ENCODE assay signal across 9 cellular contexts in genomic region chr1:234956821-234957329, GRCh38.
A peak's percentile ranks its signal among the peaks of the same experiment; 100 is the strongest.
DNase-seq lines count a peak whose midpoint lies in the region; ATAC-seq, FAIRE-seq and TF ChIP-seq lines count a peak whose summit lies in the region.
"Had no signal": no experiment of that assay in that cellular context is flagged by ENCODE, and none has a peak within 500 bp of the region (broad histone marks: within the 10 kb centered on the region; RNA-seq: fewer than 3 reads in every experiment).

No MANE protein-coding gene starts in this region.

- no peak for TF ChIP-seq CTCF in GM13977 (IDR thresholded peaks at IDR 0.05; ENCODE audit: extremely low read depth, insufficient read depth, missing control alignments)

- H3K36me3 ChIP-seq in ACC112 (ENCODE audit: insufficient read depth, low read length) = no peaks in the 10 kb centered on the region
- H3K36me3 ChIP-seq: vagina had no signal

- peak overlapping the region; percentile 68 for H3K27ac ChIP-seq in ACC112 (ENCODE audit: low read depth, low read length)
- H3K27ac ChIP-seq: vagina had no signal

- in situ Hi-C loops in GM13977 (cut with MboI; ENCODE audit: low pct_unique_long_range_greater_than_20kb, low sequenced_read_pairs, unreplicated experiment) = no loop called here

- FAIRE-seq in frontal cortex (lab: Jason Lieb, UNC) = no peak

- no peaks in the 10 kb centered on the region for H3K27me3 ChIP-seq in ACC112 (ENCODE audit: insufficient read depth, low read length)
- H3K27me3 ChIP-seq: vagina had no signal

- no peak overlapping the region for H3K4me3 Mint-ChIP-seq in activated CD8-positive, alpha-beta memory T cell treated with anti-CD3 and anti-CD28 coated beads, Interleukin-2, amount 10 ng/mL, durations not matched to agents 7 days and 5 days

- DNase-seq in HEK293T (ENCODE audit: extremely low spot score) = no peak
- DNase-seq in activated CD8-positive, alpha-beta memory T cell treated with anti-CD3 and anti-CD28 coated beads, Interleukin-2, amount 10 ng/mL, durations not matched to agents 7 days and 5 days = peak; percentile 25
- peak; percentile 47 for DNase-seq in mesenteric fat pad (ENCODE audit: low spot score)
- no peak for DNase-seq in frontal cortex (ENCODE audit: low spot score in 2 of 2)
- no peak for DNase-seq in GM13977 (ENCODE audit: low spot score)

- POLR2A ChIA-PET in HEK293T (lab: Yijun Ruan, JAX) = interaction anchor here (0.7 to 3.2 kb wide), 10 partner anchors 13 to 356 kb away, joined by 3 to 18 read pairs (median 4); no protein-coding TSS in a partner anchor

- CTCF ChIA-PET in HEK293T (lab: Yijun Ruan, JAX) = interaction anchor here (0.6 to 1.1 kb wide), 3 partner anchors 16 to 127 kb away, joined by 3 to 4 read pairs (median 3); no protein-coding TSS in a partner anchor
- CTCF ChIA-PET in activated CD8-positive, alpha-beta memory T cell treated with anti-CD3 and anti-CD28 coated beads, Interleukin-2, amount 10 ng/mL, durations not matched to agents 7 days and 5 days (lab: Charles Lee) = no interaction called here

- H3K4me1 Mint-ChIP-seq in activated CD8-positive, alpha-beta memory T cell treated with anti-CD3 and anti-CD28 coated beads, Interleukin-2, amount 10 ng/mL, durations not matched to agents 7 days and 5 days = peaks cover 60% of the 10 kb centered on the region

- peak overlapping the region; percentile 1 for H3K27ac Mint-ChIP-seq in activated CD8-positive, alpha-beta memory T cell treated with anti-CD3 and anti-CD28 coated beads, Interleukin-2, amount 10 ng/mL, durations not matched to agents 7 days and 5 days

- H2AFZ ChIP-seq in ACC112 (ENCODE audit: low read length, unreplicated experiment) = no peak overlapping the region

- ATAC-seq in activated CD8-positive, alpha-beta memory T cell treated with anti-CD3 and anti-CD28 coated beads, Interleukin-2, amount 10 ng/mL, durations not matched to agents 7 days and 5 days = no peak
- no peak for ATAC-seq in GM21529 (IDR thresholded peaks at IDR 0.05; ENCODE audit: unreplicated experiment)
- no peak for ATAC-seq in HG03139 (IDR thresholded peaks at IDR 0.05; ENCODE audit: unreplicated experiment)

- no peaks in the 10 kb centered on the region for H3K27me3 Mint-ChIP-seq in activated CD8-positive, alpha-beta memory T cell treated with anti-CD3 and anti-CD28 coated beads, Interleukin-2, amount 10 ng/mL, durations not matched to agents 7 days and 5 days

- peaks cover 53% of the 10 kb centered on the region for H3K4me1 ChIP-seq in ACC112 (ENCODE audit: control insufficient read depth, insufficient read depth, low read length, unreplicated experiment)

- peaks cover 4% of the 10 kb centered on the region for H3K36me3 Mint-ChIP-seq in activated CD8-positive, alpha-beta memory T cell treated with anti-CD3 and anti-CD28 coated beads, Interleukin-2, amount 10 ng/mL, durations not matched to agents 7 days and 5 days

- no peaks in the 10 kb centered on the region for H3K79me2 ChIP-seq in ACC112 (ENCODE audit: control insufficient read depth, insufficient read depth, low read length, unreplicated experiment)

- no peak overlapping the region for H3K4me3 ChIP-seq in ACC112 (ENCODE audit: low read depth, low read length)
- H3K4me3 ChIP-seq: vagina had no signal

- no peaks in the 10 kb centered on the region for H3K9me3 Mint-ChIP-seq in activated CD8-positive, alpha-beta memory T cell treated with anti-CD3 and anti-CD28 coated beads, Interleukin-2, amount 10 ng/mL, durations not matched to agents 7 days and 5 days (ENCODE audit: low read depth)

TF ChIP-seq in HEK293T, 16 proteins besides CTCF, POLR2A, EP300 and RAD21:
- TF ChIP-seq SUZ12 (IDR thresholded peaks at IDR 0.05) (no peak), ARNT (IDR thresholded peaks at IDR 0.05) (no peak)
- TF ChIP-seq, protein P1, sequence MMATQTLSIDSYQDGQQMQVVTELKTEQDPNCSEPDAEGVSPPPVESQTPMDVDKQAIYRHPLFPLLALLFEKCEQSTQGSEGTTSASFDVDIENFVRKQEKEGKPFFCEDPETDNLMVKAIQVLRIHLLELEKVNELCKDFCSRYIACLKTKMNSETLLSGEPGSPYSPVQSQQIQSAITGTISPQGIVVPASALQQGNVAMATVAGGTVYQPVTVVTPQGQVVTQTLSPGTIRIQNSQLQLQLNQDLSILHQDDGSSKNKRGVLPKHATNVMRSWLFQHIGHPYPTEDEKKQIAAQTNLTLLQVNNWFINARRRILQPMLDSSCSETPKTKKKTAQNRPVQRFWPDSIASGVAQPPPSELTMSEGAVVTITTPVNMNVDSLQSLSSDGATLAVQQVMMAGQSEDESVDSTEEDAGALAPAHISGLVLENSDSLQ (IDR thresholded peaks at IDR 0.05) = peak; percentile 40; the same call in 1 of the 2 replicates

Comparison
In these comparisons a context has a peak if more than half of its experiments do, and no peak if none do; other contexts are left out.
1. DNase-seq: peak in activated CD8-positive, alpha-beta memory T cell treated with anti-CD3 and anti-CD28 coated beads, Interleukin-2, amount 10 ng/mL, durations not matched to agents 7 days and 5 days (single experiment) and mesenteric fat pad (single experiment); none in HEK293T (single experiment), frontal cortex (0 of 2) and GM13977 (single experiment).